ENCODE assay signal across 22 cellular contexts in genomic region chr2:170911314-170911889, GRCh38. TPM values are rescaled to one million over a fixed set of nuclear protein-coding genes. Genes with fewer than 3 reads are reported as not detected.
DNase-seq lines count a peak whose midpoint lies in the region; ATAC-seq, FAIRE-seq and TF ChIP-seq lines count a peak whose summit lies in the region.
"Had no signal": no experiment of that assay in that cellular context is flagged by ENCODE, and none has a peak within 500 bp of the region (broad histone marks: within the 10 kb centered on the region; RNA-seq: fewer than 3 reads in every experiment).

No MANE protein-coding gene starts in this region.

- H3K4me3 ChIP-seq in HepG2 (replicated peaks in 1 of 3; ENCODE audit: insufficient read depth in 1 of 3, low read depth in 2 of 3, low read length in 3 of 3): no peak overlapping the region
- H3K4me3 ChIP-seq in right lobe of liver: no peak overlapping the region
- no peak overlapping the region for H3K4me3 ChIP-seq in GM12878
- H3K4me3 ChIP-seq in H1 (ENCODE audit: extremely low read depth in 1 of 4, insufficient read depth in 2 of 4, low read depth in 3 of 4, low read length in 4 of 4): no peak overlapping the region
- H3K4me3 ChIP-seq: A549; BLaER1 treated with 17β-estradiol and CSF1 and Interleukin-3, amounts not matched to agents 10 nM and 100 nM had no signal

- H3K79me1 ChIP-seq in H1 (ENCODE audit: low read depth, low read length): no peaks in the 10 kb centered on the region

- no peak overlapping the region for H2AFZ ChIP-seq in HepG2 (ENCODE audit: low read length)
- no peak overlapping the region for H2AFZ ChIP-seq in GM12878 (ENCODE audit: control insufficient read depth, low read depth, low read length)
- no peak overlapping the region for H2AFZ ChIP-seq in H1 (ENCODE audit: low read length)

- TF ChIP-seq RAD21 in HepG2 (CRISPR knock-in tag; IDR thresholded peaks at IDR 0.05) (no peak), GM12878 (IDR thresholded peaks at IDR 0.05; ENCODE audit: insufficient read depth, low read depth, low read length) (no peak), H1 (IDR thresholded peaks at IDR 0.05 in 1 of 2, conservative IDR thresholded peaks at IDR 0.05 in 1 of 2; ENCODE audit: low read depth in 2 of 2, low read length in 2 of 2) (no peak)

- H2BK120ac ChIP-seq in H1 (replicated peaks; ENCODE audit: low read depth, low read length): no peak overlapping the region

- H3K9me3 ChIP-seq in HepG2 (ENCODE audit: low read length) (peaks cover 35% of the 10 kb centered on the region), right lobe of liver (peaks cover 0 to 8% (median 0%) of the 10 kb centered on the region in 4 donors), GM12878 (replicated peaks; ENCODE audit: control insufficient read depth, insufficient read depth, low read length) (peaks cover 3% of the 10 kb centered on the region; the same call in 2 of the 3 replicates), H1 (ENCODE audit: insufficient read depth in 2 of 2, low read depth in 1 of 2, low read length in 1 of 2) (peaks cover 15 to 25% of the 10 kb centered on the region in 2 experiments)

- no peaks in the 10 kb centered on the region for H3K4me1 ChIP-seq in HepG2 (ENCODE audit: insufficient read depth, low read length)
- no peaks in the 10 kb centered on the region for H3K4me1 ChIP-seq in right lobe of liver
- no peaks in the 10 kb centered on the region for H3K4me1 ChIP-seq in GM12878 (ENCODE audit: control insufficient read depth, insufficient read depth, low read length)
- no peaks in the 10 kb centered on the region for H3K4me1 ChIP-seq in H1 (replicated peaks in 1 of 4; ENCODE audit: control insufficient read depth in 3 of 4, insufficient read depth in 4 of 4, low read length in 3 of 4)
- H3K4me1 ChIP-seq: A549; BLaER1 treated with 17β-estradiol and CSF1 and Interleukin-3, amounts not matched to agents 10 nM and 100 nM; Caco-2 had no signal

- H2AK5ac ChIP-seq in H1 (ENCODE audit: low read depth, low read length): no peak overlapping the region

- H3K4me2 ChIP-seq in HepG2 (ENCODE audit: low read depth, low read length): no peak overlapping the region
- no peak overlapping the region for H3K4me2 ChIP-seq in GM12878 (ENCODE audit: control insufficient read depth, insufficient read depth)
- H3K4me2 ChIP-seq in H1 (ENCODE audit: insufficient read depth in 1 of 2, low read depth in 2 of 2, low read length in 2 of 2): no peak overlapping the region
- H3K4me2 ChIP-seq: A549; BLaER1 treated with 17β-estradiol and CSF1 and Interleukin-3, amounts not matched to agents 10 nM and 100 nM had no signal

- SMC1A ChIA-PET in GM12878 (lab: Charles Lee; ENCODE audit: uncharacterized antibody, unreplicated experiment): interaction anchor here (1.0 kb wide), 1 partner anchor 14 kb away, joined by 3 read pairs; no protein-coding TSS in a partner anchor

- H4K20me1 ChIP-seq in HepG2 (ENCODE audit: insufficient read depth, low read length): no peaks in the 10 kb centered on the region
- H4K20me1 ChIP-seq in GM12878 (ENCODE audit: control insufficient read depth, insufficient read depth): no peaks in the 10 kb centered on the region
- no peaks in the 10 kb centered on the region for H4K20me1 ChIP-seq in H1 (replicated peaks in 1 of 2; ENCODE audit: control insufficient read depth in 1 of 2, insufficient read depth in 2 of 2, low read length in 2 of 2)
- H4K20me1 ChIP-seq: BLaER1 treated with 17β-estradiol and CSF1 and Interleukin-3, amounts not matched to agents 10 nM and 100 nM had no signal

- RAD21 ChIA-PET in GM12878 (lab: Charles Lee; ENCODE audit: unreplicated experiment): no interaction called here

- H3K23ac ChIP-seq in H1 (ENCODE audit: insufficient read length): no peak overlapping the region

- no peaks in the 10 kb centered on the region for H3K79me2 ChIP-seq in HepG2 (ENCODE audit: insufficient read depth, low read length)
- H3K79me2 ChIP-seq in GM12878 (ENCODE audit: control insufficient read depth, insufficient read depth, low read length): no peaks in the 10 kb centered on the region
- no peaks in the 10 kb centered on the region for H3K79me2 ChIP-seq in H1 (ENCODE audit: control insufficient read depth in 1 of 2, insufficient read depth in 2 of 2, low read length in 2 of 2)

- TF ChIP-seq EP300 in HepG2 (IDR thresholded peaks at IDR 0.05; ENCODE audit: low read depth in 2 of 2, low read length in 2 of 2) (no peak), HepG2 (CRISPR knock-in tag; IDR thresholded peaks at IDR 0.05; ENCODE audit: borderline replicate concordance) (no peak), GM12878 (IDR thresholded peaks at IDR 0.05; ENCODE audit: borderline replicate concordance in 1 of 2, control insufficient read depth in 1 of 2, low read depth in 2 of 2, low read length in 2 of 2) (no peak), H1 (IDR thresholded peaks at IDR 0.05; ENCODE audit: borderline replicate concordance in 1 of 2, low read depth in 2 of 2, low read length in 2 of 2) (no peak)

- no peak overlapping the region for H3K56ac ChIP-seq in H1 (replicated peaks; ENCODE audit: insufficient read length, low read depth, low read length)

- H3K23me2 ChIP-seq in H1 (ENCODE audit: low read depth, low read length): no peaks in the 10 kb centered on the region

- no peaks in the 10 kb centered on the region for H3K36me3 ChIP-seq in HepG2 (replicated peaks in 1 of 2; ENCODE audit: control insufficient read depth in 1 of 2, insufficient read depth in 2 of 2, low read length in 2 of 2)
- no peaks in the 10 kb centered on the region for H3K36me3 ChIP-seq in right lobe of liver
- no peaks in the 10 kb centered on the region for H3K36me3 ChIP-seq in GM12878 (ENCODE audit: control insufficient read depth in 2 of 2, insufficient read depth in 2 of 2, low read length in 1 of 2)
- peaks cover 0 to 6% (median 0%) of the 10 kb centered on the region in 4 experiments; a peak in 1 of 8 replicates for H3K36me3 ChIP-seq in H1 (ENCODE audit: control insufficient read depth in 2 of 4, insufficient read depth in 4 of 4, low read length in 3 of 4)
- H3K36me3 ChIP-seq: BLaER1 treated with 17β-estradiol and CSF1 and Interleukin-3, amounts not matched to agents 10 nM and 100 nM had no signal

- no peak for FAIRE-seq in HepG2 (lab: Jason Lieb, UNC)
- no peak for FAIRE-seq in GM12878 (lab: Jason Lieb, UNC)
- no peak for FAIRE-seq in H1 (lab: Jason Lieb, UNC)
- FAIRE-seq: A549, D721Med, G401.6, GM12892, GM18507, GM19239 had no signal

- H2BK15ac ChIP-seq in H1 (ENCODE audit: low read length): no peak overlapping the region

- H4K91ac ChIP-seq in H1 (replicated peaks; ENCODE audit: insufficient read length, low read length): no peak overlapping the region

- CTCF ChIA-PET in HepG2 (lab: Yijun Ruan, JAX; ENCODE audit: low intra/inter-chr PET ratio, low total read pairs) (no interaction called here), GM12878 (lab: Yijun Ruan, JAX) (no interaction called here), H1 (lab: Charles Lee; ENCODE audit: partially characterized antibody) (no interaction called here)

- H3K9ac ChIP-seq in HepG2 (ENCODE audit: insufficient read depth, low read depth, low read length) (no peak overlapping the region), GM12878 (ENCODE audit: control insufficient read depth, insufficient read depth, low read length) (no peak overlapping the region), H1 (replicated peaks in 1 of 4; ENCODE audit: extremely low read depth in 1 of 4, low read depth in 3 of 4, low read length in 3 of 4) (no peak overlapping the region)
- H3K9ac ChIP-seq: BLaER1 treated with 17β-estradiol and CSF1 and Interleukin-3, amounts not matched to agents 10 nM and 100 nM had no signal

- H3K14ac ChIP-seq in H1 (ENCODE audit: insufficient read length): no peak overlapping the region

- no peak overlapping the region for H4K5ac ChIP-seq in H1 (ENCODE audit: insufficient read length, low read depth, low read length)

- in situ Hi-C loops in HepG2 (cut with HindIII; ENCODE audit: extremely low pct_ligation_motif_present, low pct_unique_long_range_greater_than_20kb): no loop called here
- in situ Hi-C loops in GM12878 (cut with MboI): no loop called here

- H2BK5ac ChIP-seq in H1 (ENCODE audit: low read depth, low read length): no peak overlapping the region

- no peak overlapping the region for H2BK20ac ChIP-seq in H1 (ENCODE audit: low read length)

- BruUV-seq in HepG2 (replicated peaks; lab: Mats Ljungman, UMichigan) (no TSS peak), GM12878 (replicated peaks; lab: Mats Ljungman, UMichigan) (no TSS peak)

- no peaks in the 10 kb centered on the region for H3K27me3 ChIP-seq in HepG2 (ENCODE audit: control insufficient read depth in 1 of 2, insufficient read depth in 2 of 2, low read length in 2 of 2)
- H3K27me3 ChIP-seq in right lobe of liver: no peaks in the 10 kb centered on the region
- H3K27me3 ChIP-seq in GM12878 (replicated peaks in 1 of 2; ENCODE audit: control insufficient read depth in 2 of 2, insufficient read depth in 2 of 2, low read length in 1 of 2): no peaks in the 10 kb centered on the region
- no peaks in the 10 kb centered on the region for H3K27me3 ChIP-seq in H1 (replicated peaks in 1 of 4; ENCODE audit: control insufficient read depth in 3 of 4, extremely low read depth in 1 of 4, insufficient read depth in 3 of 4, low read length in 3 of 4)
- H3K27me3 ChIP-seq: BLaER1 treated with 17β-estradiol and CSF1 and Interleukin-3, amounts not matched to agents 10 nM and 100 nM had no signal

- no peak overlapping the region for H2BK12ac ChIP-seq in H1 (ENCODE audit: low read depth, low read length)

- no peak overlapping the region for H4K8ac ChIP-seq in H1 (ENCODE audit: extremely low read depth, insufficient read depth, low read length)

- no peak for DNase-seq in HepG2 (ENCODE audit: low spot score)
- no peak for DNase-seq in right lobe of liver
- no peak for DNase-seq in GM12878 (ENCODE audit: low read depth, low spot score)
- DNase-seq in H1 (ENCODE audit: low read depth in 1 of 2, low spot score in 2 of 2): no peak
- DNase-seq in NCI-H226: no peak
- DNase-seq: AML-193; Caco-2; Calu3; CD4-positive, alpha-beta T cell; CD8-positive, alpha-beta T cell; DMS79 treated with DMSO at 0.1 percent for 48 hours; GF-D8 had no signal

- POLR2A ChIA-PET in HepG2 (lab: Yijun Ruan, JAX) (no interaction called here), GM12878 (lab: Charles Lee) (no interaction called here), H1 (lab: Charles Lee; ENCODE audit: partially characterized antibody) (interaction anchor here (1.2 kb wide), 1 partner anchor 17 kb away, joined by 3 read pairs; no protein-coding TSS in a partner anchor)

- ATAC-seq in HepG2 (no peak), right lobe of liver (no peak), GM12878 (no peak), GM19023 (IDR thresholded peaks at IDR 0.05; ENCODE audit: unreplicated experiment) (no peak)
- ATAC-seq: A549; CD8-positive, alpha-beta T cell had no signal

- TF ChIP-seq POLR2A in HepG2 (IDR thresholded peaks at IDR 0.05; ENCODE audit: insufficient read depth in 1 of 2, low read depth in 2 of 2, low read length in 2 of 2) (no peak), right lobe of liver (IDR thresholded peaks at IDR 0.05) (no peak), GM12878 (IDR thresholded peaks at IDR 0.05; ENCODE audit: low read depth, low read length) (no peak), H1 (IDR thresholded peaks at IDR 0.05; ENCODE audit: control extremely low read depth in 1 of 2, low read depth in 2 of 2, low read length in 2 of 2) (no peak)

- intact Hi-C loops in HepG2 (cut with micrococcal nuclease; ENCODE audit: unreplicated experiment): no loop called here
- intact Hi-C loops in right lobe of liver (cut with DNase I): no loop called here
- intact Hi-C loops in GM12878 (cut with micrococcal nuclease; ENCODE audit: unreplicated experiment): no loop called here

- H3K4ac ChIP-seq in H1 (replicated peaks; ENCODE audit: insufficient read length, low read depth, low read length): no peak overlapping the region

- H3K27ac ChIP-seq in HepG2 (ENCODE audit: extremely low read length, insufficient read depth, low read length): no peak overlapping the region
- no peak overlapping the region for H3K27ac ChIP-seq in right lobe of liver
- no peak overlapping the region for H3K27ac ChIP-seq in GM12878 (ENCODE audit: control insufficient read depth, insufficient read depth)
- H3K27ac ChIP-seq in H1 (ENCODE audit: low read depth, low read length): no peak overlapping the region
- H3K27ac ChIP-seq: 22Rv1; A549; BLaER1 treated with 17β-estradiol and CSF1 and Interleukin-3, amounts not matched to agents 10 nM and 100 nM; C4-2B had no signal

- H3K18ac ChIP-seq in H1 (ENCODE audit: extremely low read depth, low read length): no peak overlapping the region

- WGBS in HepG2 (ENCODE audit: low lambda C conversion rate): 21% methylated on average over 5 of the region's 5 CpGs
- WGBS in right lobe of liver (ENCODE audit: insufficient coverage, low coverage, low lambda C conversion rate, missing lambda C conversion rate): 66% methylated on average over 5 of the region's 5 CpGs
- 28% methylated on average over 5 of the region's 5 CpGs for WGBS in GM12878 (ENCODE audit: insufficient coverage, insufficient replicate concordance, low lambda C conversion rate, missing lambda C conversion rate)
- 91% methylated on average over 5 of the region's 5 CpGs; no CpG with 5 or more reads in 1 of the 2 experiments for WGBS in H1 (ENCODE audit: extremely low coverage in 1 of 2, insufficient coverage in 1 of 2, insufficient read length in 1 of 2, insufficient replicate concordance in 2 of 2, low coverage in 1 of 2, low lambda C conversion rate in 2 of 2, missing lambda C conversion rate in 1 of 2), 2 experiments

- TF ChIP-seq CTCF in HepG2 (CRISPR knock-in tag; IDR thresholded peaks at IDR 0.05) (no peak), right lobe of liver (IDR thresholded peaks at IDR 0.05) (no peak), GM12878 (IDR thresholded peaks at IDR 0.05 in 2 of 3, conservative IDR thresholded peaks at IDR 0.05 in 1 of 3; ENCODE audit: control insufficient read depth in 2 of 3, extremely low read depth in 1 of 3, insufficient read depth in 1 of 3, low read depth in 3 of 3, low read length in 3 of 3) (no peak), H1 (IDR thresholded peaks at IDR 0.05; ENCODE audit: control extremely low read depth in 1 of 3, insufficient read depth in 1 of 3, low read depth in 1 of 3, low read length in 3 of 3) (no peak)

RNA-seq across cellular contexts. Expression of gene GORASP2, which starts 17.7 kb away (rescaled TPM):
- total RNA-seq in HepG2 (2016; rRNA removed; fragmentation: Illumina TruSeq; extraction: Trizol): 97.3 and 103 TPM in 2 replicates
- 22.0 and 22.8 TPM in 2 replicates for total RNA-seq in HepG2 (2016; cell fraction: cytosol; rRNA removed; fragmentation: Illumina TruSeq; extraction: Trizol; ENCODE audit: low read depth)
- total RNA-seq in HepG2 (2016; cell fraction: insoluble cytoplasmic fraction; rRNA removed; fragmentation: Illumina TruSeq; extraction: Trizol): 82.8 and 104 TPM in 2 replicates
- total RNA-seq in HepG2 (2016; cell fraction: membrane; rRNA removed; fragmentation: Illumina TruSeq; extraction: Trizol): 51.0 and 56.4 TPM in 2 replicates
- total RNA-seq in HepG2 (2016; cell fraction: nucleus; rRNA removed; fragmentation: Illumina TruSeq; extraction: Trizol): 78.9 and 79.4 TPM in 2 replicates
- polyA plus RNA-seq in HepG2 (2011; rRNA removed): 190 and 239 TPM in 2 replicates
- polyA plus RNA-seq in HepG2 (2011; cell fraction: cytosol; rRNA removed): 210 and 213 TPM in 2 replicates
- polyA plus RNA-seq in HepG2 (2011; cell fraction: nucleus; rRNA removed): 82.9 and 100 TPM in 2 replicates
- polyA plus RNA-seq in HepG2 (2012): 89.3 and 114 TPM in 2 replicates
- polyA plus RNA-seq in HepG2 (2016; cell fraction: cytosol; fragmentation: Illumina TruSeq; extraction: Trizol; ENCODE audit: low read depth): 27.3 and 29.3 TPM in 2 replicates
- 157 and 193 TPM in 2 replicates for polyA plus RNA-seq in HepG2 (2016; cell fraction: insoluble cytoplasmic fraction; fragmentation: Illumina TruSeq; extraction: Trizol; ENCODE audit: low read depth)
- 52.8 and 61.7 TPM in 2 replicates for polyA plus RNA-seq in HepG2 (2016; cell fraction: membrane; fragmentation: Illumina TruSeq; extraction: Trizol; ENCODE audit: low read depth)
- 107 and 115 TPM in 2 replicates for polyA plus RNA-seq in HepG2 (2016; cell fraction: nucleus; fragmentation: Illumina TruSeq; extraction: Trizol; ENCODE audit: insufficient read depth, low read depth)
- 108 and 236 TPM in 2 replicates for polyA minus RNA-seq in HepG2 (2011; rRNA and poly(A)+ RNA removed; ENCODE audit: low replicate concordance)
- polyA minus RNA-seq in HepG2 (2011; cell fraction: cytosol; rRNA and poly(A)+ RNA removed): 74.6 and 85.1 TPM in 2 replicates
- polyA minus RNA-seq in HepG2 (2011; cell fraction: nucleus; rRNA and poly(A)+ RNA removed): 157 and 204 TPM in 2 replicates
- total RNA-seq in right lobe of liver: 10 to 100 TPM; 32.8 to 47.6 (median 37.6) TPM
- 40.4 and 47.6 TPM in 2 replicates for total RNA-seq in GM12878 (2013; cell fraction: nucleolus; rRNA removed)
- total RNA-seq in GM12878 (2014; rRNA removed): 62.4 and 63.9 TPM in 2 replicates
- 43.6 and 50.5 TPM in 2 replicates for total RNA-seq in GM12878 (2014; rRNA removed; fragmentation: Illumina TruSeq; extraction: Trizol)
- total RNA-seq in GM12878 (2021): 94.8 and 94.9 TPM in 2 replicates
- polyA plus RNA-seq in GM12878 (2011; ENCODE audit: low read depth): 55.9 TPM
- polyA plus RNA-seq in GM12878 (2011; rRNA removed): 130 and 169 TPM in 2 replicates
- polyA plus RNA-seq in GM12878 (2011; cell fraction: cytosol; rRNA removed): 158 and 174 TPM in 2 replicates
- polyA plus RNA-seq in GM12878 (2011; cell fraction: nucleus; rRNA removed): 70.7 and 73.5 TPM in 2 replicates
- polyA plus RNA-seq in GM12878 (2012): 66.5 and 77.2 TPM in 2 replicates
- polyA plus RNA-seq in GM12878 (2014; fragmentation: Illumina TruSeq; extraction: Trizol): 129 and 139 TPM in 2 replicates
- 10 to 100 TPM; 26.3 to 35.0 TPM for polyA plus RNA-seq in GM12878 (2014; fragmentation: Nextera tagmentation; extraction: Ambion mirVana)
- polyA plus RNA-seq in GM12878 (2014; rRNA removed): 111 and 113 TPM in 2 replicates
- 100 to 1,000 TPM; 132 to 140 TPM for polyA plus RNA-seq in GM12878 (2016; fragmentation: Nextera tagmentation; extraction: Ambion mirVana)
- 114 and 140 TPM in 2 replicates for polyA minus RNA-seq in GM12878 (2011; rRNA and poly(A)+ RNA removed)
- polyA minus RNA-seq in GM12878 (2011; cell fraction: cytosol; rRNA and poly(A)+ RNA removed): 30.9 and 35.2 TPM in 2 replicates
- polyA minus RNA-seq in GM12878 (2011; cell fraction: nucleus; rRNA and poly(A)+ RNA removed): 27.6 and 46.7 TPM in 2 replicates
- 81.3 and 86.8 TPM in 2 replicates for total RNA-seq in H1 (2021; fragmentation: NEBNext Ultra II Directional; extraction: Animal tissue kit (Norgen Biotek cat#: 25700))
- 187 and 214 TPM in 2 replicates for polyA plus RNA-seq in H1 (2011; rRNA removed)
- polyA plus RNA-seq in H1 (2011; cell fraction: cytosol; rRNA removed): 120 TPM
- 94.2 TPM for polyA plus RNA-seq in H1 (2011; cell fraction: nucleus; rRNA removed)
- 71.5 to 83.8 TPM (median 77.3 TPM) in 4 replicates for polyA plus RNA-seq in H1 (2012, experiment 1 of 2)
- 43.3 TPM for polyA plus RNA-seq in H1 (2012, experiment 2 of 2)
- 82.8 TPM for polyA plus RNA-seq in H1 (2013, experiment 1 of 2)
- 88.6 TPM for polyA plus RNA-seq in H1 (2013, experiment 2 of 2)
- polyA minus RNA-seq in H1 (2011; rRNA and poly(A)+ RNA removed): 112 and 134 TPM in 2 replicates
- polyA minus RNA-seq in H1 (2011; cell fraction: cytosol; rRNA and poly(A)+ RNA removed): 52.0 TPM
- 60.4 TPM for polyA minus RNA-seq in H1 (2011; cell fraction: nucleus; rRNA and poly(A)+ RNA removed)

Comparison
In these comparisons a context has a peak if more than half of its experiments do, and no peak if none do; other contexts are left out.
1. Of the 75 proteins assayed by ChIP-seq in both HepG2 and GM12878: peak only in HepG2: none; only in GM12878: none; in both: ZNF274; in neither: 74.